In the genomic region with DNA sequence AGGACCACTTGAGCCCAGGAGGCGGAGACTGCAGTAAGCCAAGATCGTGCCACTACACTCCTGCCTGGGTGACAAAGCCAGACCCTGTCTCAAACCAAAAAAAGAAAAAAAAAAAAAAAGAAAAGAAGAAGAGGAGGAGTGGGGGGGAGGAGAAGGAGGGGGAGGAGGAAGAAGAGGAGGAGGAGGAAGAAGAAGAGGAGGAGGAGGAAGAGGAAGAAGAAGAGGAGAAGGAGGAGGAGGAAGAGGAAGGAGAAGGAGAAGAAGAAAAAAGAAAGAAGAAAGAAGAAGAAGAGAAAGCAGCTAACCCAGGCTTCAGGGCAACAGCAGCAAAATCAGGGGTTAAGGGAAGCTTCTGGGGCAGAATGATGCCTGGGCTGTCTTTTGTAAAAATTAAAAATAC, we compare ENCODE assay signal across 35 cellular contexts.
"Had no signal": no experiment of that assay in that cellular context is flagged by ENCODE, and none has a peak within 500 bp of the region (broad histone marks: within the 10 kb centered on the region; RNA-seq: fewer than 3 reads in every experiment).

No MANE protein-coding gene starts in this region.

- H3K9me3 ChIP-seq: MG63 had no signal

- H3K36me3 ChIP-seq: MG63 had no signal

- DNase-seq: Karpas-422, Kasumi-1, MG63, MM.1S, MV-4-11, NCI-H1048, NCI-H1092, NCI-H1092 treated with DMSO at 0.1 percent for 48 hours, NCI-H1105, NCI-H1105 treated with DMSO at 0.1 percent for 48 hours, NCI-H1417, NCI-H1417 treated with DMSO at 0.1 percent for 48 hours, NCI-H1436, NCI-H1436 treated with DMSO at 0.1 percent for 48 hours, NCI-H146, NCI-H1694, NCI-H1694 treated with DMSO at 0.1 percent for 48 hours, NCI-H187, NCI-H187 treated with DMSO at 0.1 percent for 48 hours, NCI-H1930, NCI-H2029, NCI-H2029 treated with DMSO at 0.1 percent for 48 hours, NCI-H2081, NCI-H2081 treated with DMSO at 0.1 percent for 48 hours, NCI-H2107, NCI-H2171, NCI-H2171 treated with DMSO at 0.1 percent for 48 hours, NCI-H2227 treated with DMSO at 0.1 percent for 48 hours, NCI-H226, NCI-H345, NCI-H446, NCI-H446 treated with DMSO at 0.1 percent for 48 hours, NCI-H510A, NCI-H510A treated with DMSO at 0.1 percent for 48 hours, NCI-H524 treated with DMSO at 0.1 percent for 48 hours had no signal

- H3K4me3 ChIP-seq: MG63 had no signal
